In genomic region chr16:21301168-21301894, GRCh38 we compare ENCODE assay signal across 8 cellular contexts. TPM values are rescaled to one million over a fixed set of nuclear protein-coding genes. Genes with fewer than 3 reads are reported as not detected.
DNase-seq lines count a peak whose midpoint lies in the region; ATAC-seq lines count a peak whose summit lies in the region.

No MANE protein-coding gene starts in this region.

- H3K4me3 ChIP-seq in GM23248 (peak overlapping the region; percentile 90), adipocyte (ENCODE audit: low read length) (peak overlapping the region; percentile 95)

- H3K9me3 ChIP-seq in GM23248 (ENCODE audit: low read depth) (no peaks in the 10 kb centered on the region), KOPT-K1 (ENCODE audit: insufficient read depth, low read length, poor library complexity, severe bottlenecking) (no peaks in the 10 kb centered on the region), adipocyte (ENCODE audit: control insufficient read depth, low read length) (no peaks in the 10 kb centered on the region)

- H3K9me2 ChIP-seq in GM23248 (ENCODE audit: insufficient read depth): no peaks in the 10 kb centered on the region

- intact Hi-C loops in left ventricle myocardium superior (cut with micrococcal nuclease): no loop called here

- H3K4me2 ChIP-seq in GM23248 (ENCODE audit: unreplicated experiment): peak overlapping the region; percentile 89

- H2AFZ ChIP-seq in GM23248: peak overlapping the region; percentile 95

- H3K27me3 ChIP-seq in GM23248 (replicated peaks; ENCODE audit: insufficient read depth): no peaks in the 10 kb centered on the region
- no peaks in the 10 kb centered on the region for H3K27me3 ChIP-seq in adipocyte (replicated peaks; ENCODE audit: control insufficient read depth, insufficient read depth, low read length)

- no peaks in the 10 kb centered on the region for H4K20me1 ChIP-seq in GM23248 (ENCODE audit: insufficient read depth)

- DNase-seq in GF-D8 (lab: John Stamatoyannopoulos, UW) (peak; percentile 71), GM23248 (peak; percentile 85), RPMI8226 (peak; percentile 96), adipocyte (ENCODE audit: low read depth) (peak; percentile 85), left ventricle myocardium superior (peak; percentile 78), renal cortical epithelial cell (ENCODE audit: low read depth) (peak; percentile 51)

- peak overlapping the region; percentile 85 for H3K9ac ChIP-seq in GM23248
- H3K9ac ChIP-seq in adipocyte (ENCODE audit: low read length): peak overlapping the region; percentile 84

- ATAC-seq in left ventricle myocardium superior (peak; percentile 90), HG02870 (IDR thresholded peaks at IDR 0.05; ENCODE audit: unreplicated experiment) (no peak)

- 1 to 2% methylated on average over 34 to 41 of the region's 60 CpGs for WGBS in GM23248 (ENCODE audit: low coverage in 1 of 2, low lambda C conversion rate in 2 of 2, missing lambda C conversion rate in 2 of 2), 2 experiments

- in situ Hi-C loops in GM23248 (cut with MboI): no loop called here

- peaks cover 10% of the 10 kb centered on the region for H3F3A ChIP-seq in GM23248 (ENCODE audit: insufficient read depth)

- H3K36me3 ChIP-seq in GM23248 (ENCODE audit: low read depth) (no peaks in the 10 kb centered on the region), KOPT-K1 (ENCODE audit: insufficient read depth, low read length) (no peaks in the 10 kb centered on the region), adipocyte (ENCODE audit: control insufficient read depth, insufficient read depth, low read length, severe bottlenecking) (no peaks in the 10 kb centered on the region)

- H3K4me1 ChIP-seq in GM23248 (ENCODE audit: insufficient read depth) (peaks cover 21% of the 10 kb centered on the region), adipocyte (ENCODE audit: control insufficient read depth, insufficient read depth, low read length) (peaks cover 26% of the 10 kb centered on the region)

- peak overlapping the region; percentile 63 for H3K27ac ChIP-seq in GM23248
- H3K27ac ChIP-seq in KOPT-K1 (ENCODE audit: low read depth, low read length, poor library complexity, severe bottlenecking): peak overlapping the region; percentile 36

- peaks cover 12% of the 10 kb centered on the region; the same call in 1 of the 2 replicates for H3K79me2 ChIP-seq in GM23248 (ENCODE audit: insufficient read depth)

RNA-seq across cellular contexts. Expression of gene CRYM, which starts 23.2 kb away (rescaled TPM):
- total RNA-seq in GM23248 (2014; rRNA removed; shearing (Covaris generic)): not detected in 2 replicates
- not detected in 2 replicates for polyA plus RNA-seq in GM23248 (2016; fragmentation: Nextera tagmentation; extraction: Ambion mirVana)
- total RNA-seq in left ventricle myocardium superior (78.2 TPM), renal cortical epithelial cell (4.7 and 5.0 TPM in 2 replicates)

Comparison
In these comparisons a context has a peak if more than half of its experiments do, and no peak if none do; other contexts are left out.
1. RNA of gene CRYM, which starts 23.2 kb away (total RNA-seq): 78.2 TPM in left ventricle myocardium superior (single experiment); 4.7 to 5.0 TPM in renal cortical epithelial cell and not detected in GM23248; every median in the first group is over 10 times any median in the second.
2. Peak in every context shown above with its lines, with median percentiles within 50 percentile points of each other: DNase-seq.